10 cellular contexts compared by ENCODE assay signal in the genomic region with DNA sequence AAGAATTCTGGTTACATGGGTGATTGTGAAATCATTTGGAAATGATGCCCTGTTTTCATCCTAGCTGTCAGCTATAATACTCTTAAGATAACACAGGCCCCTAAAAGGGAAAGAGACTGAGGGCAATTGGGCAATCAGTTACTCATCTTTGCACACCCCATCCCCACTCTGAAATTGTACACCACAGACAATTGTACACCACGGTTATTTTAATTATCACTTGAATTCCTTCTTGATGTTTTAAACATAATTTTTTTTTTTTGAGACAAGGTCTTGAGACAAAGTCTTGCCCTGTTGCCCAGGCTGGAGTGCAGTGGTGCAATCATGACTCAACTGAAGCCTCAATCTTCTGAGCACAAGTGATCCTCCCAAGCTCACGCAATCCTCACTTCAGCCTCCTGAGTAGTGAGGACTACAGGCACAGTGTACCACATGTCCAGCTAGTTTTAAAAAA.
A peak's percentile ranks its signal among the peaks of the same experiment; 100 is the strongest.
DNase-seq lines count a peak whose midpoint lies in the region; ATAC-seq, FAIRE-seq and TF ChIP-seq lines count a peak whose summit lies in the region.
"Had no signal": no experiment of that assay in that cellular context is flagged by ENCODE, and none has a peak within 500 bp of the region (broad histone marks: within the 10 kb centered on the region; RNA-seq: fewer than 3 reads in every experiment).

No MANE protein-coding gene starts in this region.

- DNase-seq in BJ (ENCODE audit: low read depth): peak; percentile 69
- peak; percentile 38 for DNase-seq in OCI-M1 (lab: John Stamatoyannopoulos, UW)
- peak; percentile 99 for DNase-seq in fibroblast of gingiva (ENCODE audit: low read depth)
- peak; percentile 29 for DNase-seq in prostate gland (ENCODE audit: low spot score)
- no peak for DNase-seq in naive thymus-derived CD4-positive, alpha-beta T cell
- no peak for DNase-seq in CD8-positive, alpha-beta T cell
- no peak for DNase-seq in H54 (ENCODE audit: insufficient read length, low spot score)
- DNase-seq: activated CD4-positive, alpha-beta T cell treated with anti-CD3 and anti-CD28 coated beads, Interleukin-2, amount 50 U/mL, for 1 hour; SHP77 treated with DMSO at 0.1 percent for 48 hours had no signal

- POLR2A ChIA-PET in BJ (lab: Charles Lee): interaction anchor here (0.6 kb wide), 1 partner anchor 42 kb away, joined by 3 read pairs; no protein-coding TSS in a partner anchor
- POLR2A ChIA-PET in naive thymus-derived CD4-positive, alpha-beta T cell (lab: Charles Lee): no interaction called here
- POLR2A ChIA-PET in CD8-positive, alpha-beta T cell (lab: Charles Lee): no interaction called here

- ATAC-seq in naive thymus-derived CD4-positive, alpha-beta T cell: no peak
- no peak for ATAC-seq in HG02840 (IDR thresholded peaks at IDR 0.05; ENCODE audit: low FRiP score, unreplicated experiment)
- no peak for ATAC-seq in CD8-positive, alpha-beta T cell

- H3K4me1 ChIP-seq in prostate gland (replicated peaks): no peaks in the 10 kb centered on the region
- no peaks in the 10 kb centered on the region for H3K4me1 ChIP-seq in naive thymus-derived CD4-positive, alpha-beta T cell (ENCODE audit: control insufficient read depth in 2 of 2, insufficient read depth in 2 of 2, low read length in 2 of 2)
- H3K4me1 ChIP-seq in CD8-positive, alpha-beta T cell (ENCODE audit: insufficient read depth, low read length): no peaks in the 10 kb centered on the region

- no peak for FAIRE-seq in H54 (lab: Jason Lieb, UNC)

- H3K27me3 ChIP-seq in BJ (ENCODE audit: control insufficient read depth, insufficient read depth, low read length): no peaks in the 10 kb centered on the region
- no peaks in the 10 kb centered on the region for H3K27me3 ChIP-seq in prostate gland (replicated peaks; ENCODE audit: insufficient read depth)
- H3K27me3 ChIP-seq in naive thymus-derived CD4-positive, alpha-beta T cell (ENCODE audit: control insufficient read depth in 2 of 2, insufficient read depth in 2 of 2, low read length in 2 of 2): no peaks in the 10 kb centered on the region
- H3K27me3 ChIP-seq in CD8-positive, alpha-beta T cell (ENCODE audit: insufficient read depth, low read length): no peaks in the 10 kb centered on the region

- no peak overlapping the region for H3K27ac ChIP-seq in prostate gland
- H3K27ac ChIP-seq in naive thymus-derived CD4-positive, alpha-beta T cell (ENCODE audit: low read depth, low read length): no peak overlapping the region
- no peak overlapping the region for H3K27ac ChIP-seq in CD8-positive, alpha-beta T cell (ENCODE audit: low read depth, low read length)

- H3K27me3 Mint-ChIP-seq in naive thymus-derived CD4-positive, alpha-beta T cell: peaks cover 3 to 22% (median 7%) of the 10 kb centered on the region in 5 donors
- no peaks in the 10 kb centered on the region for H3K27me3 Mint-ChIP-seq in CD8-positive, alpha-beta T cell (ENCODE audit: low read depth)

- H3K36me3 Mint-ChIP-seq in naive thymus-derived CD4-positive, alpha-beta T cell: no peaks in the 10 kb centered on the region
- H3K36me3 Mint-ChIP-seq in CD8-positive, alpha-beta T cell: no peaks in the 10 kb centered on the region

- H3K27ac Mint-ChIP-seq in naive thymus-derived CD4-positive, alpha-beta T cell: no peak overlapping the region
- H3K27ac Mint-ChIP-seq in CD8-positive, alpha-beta T cell: no peak overlapping the region

- TF ChIP-seq POLR2A in prostate gland (IDR thresholded peaks at IDR 0.05) (no peak), H54 (IDR thresholded peaks at IDR 0.05; ENCODE audit: low read depth, low read length) (no peak)

- intact Hi-C loops in prostate gland (cut with DNase I): no loop called here
- intact Hi-C loops in naive thymus-derived CD4-positive, alpha-beta T cell (cut with micrococcal nuclease): no loop called here
- intact Hi-C loops in CD8-positive, alpha-beta T cell (cut with DNase I, micrococcal nuclease): no loop called here

- H3K9me3 ChIP-seq in prostate gland: no peaks in the 10 kb centered on the region
- no peaks in the 10 kb centered on the region for H3K9me3 ChIP-seq in naive thymus-derived CD4-positive, alpha-beta T cell (ENCODE audit: control insufficient read depth in 2 of 3, low read length in 3 of 3)
- no peaks in the 10 kb centered on the region for H3K9me3 ChIP-seq in CD8-positive, alpha-beta T cell (ENCODE audit: low read length)

- H3K36me3 ChIP-seq in BJ (ENCODE audit: control insufficient read depth, insufficient read depth, low read length) (no peaks in the 10 kb centered on the region), prostate gland (no peaks in the 10 kb centered on the region)
- no peaks in the 10 kb centered on the region for H3K36me3 ChIP-seq in naive thymus-derived CD4-positive, alpha-beta T cell (ENCODE audit: control insufficient read depth in 2 of 3, insufficient read depth in 3 of 3, low read length in 3 of 3)
- H3K36me3 ChIP-seq in CD8-positive, alpha-beta T cell (ENCODE audit: insufficient read depth, low read length): no peaks in the 10 kb centered on the region

- TF ChIP-seq CTCF in BJ (IDR thresholded peaks at IDR 0.05; ENCODE audit: insufficient read depth, low read depth, low read length) (no peak), prostate gland (IDR thresholded peaks at IDR 0.05) (no peak)
- TF ChIP-seq CTCF in CD8-positive, alpha-beta T cell (IDR thresholded peaks at IDR 0.05): no peak

- CTCF ChIA-PET in BJ (lab: Yijun Ruan, JAX): no interaction called here
- CTCF ChIA-PET in naive thymus-derived CD4-positive, alpha-beta T cell (lab: Charles Lee): no interaction called here
- CTCF ChIA-PET in CD8-positive, alpha-beta T cell (lab: Charles Lee): no interaction called here

- H3K4me3 ChIP-seq in BJ (ENCODE audit: low read depth, low read length) (no peak overlapping the region), prostate gland (no peak overlapping the region)
- no peak overlapping the region for H3K4me3 ChIP-seq in naive thymus-derived CD4-positive, alpha-beta T cell (ENCODE audit: low read length)
- H3K4me3 ChIP-seq in CD8-positive, alpha-beta T cell (ENCODE audit: low read depth, low read length): no peak overlapping the region

- no peaks in the 10 kb centered on the region for H3K4me1 Mint-ChIP-seq in naive thymus-derived CD4-positive, alpha-beta T cell
- no peaks in the 10 kb centered on the region for H3K4me1 Mint-ChIP-seq in CD8-positive, alpha-beta T cell (ENCODE audit: low read depth)

- 56% methylated on average over 2 of the region's 2 CpGs for WGBS in prostate gland

- no peak overlapping the region for H3K4me3 Mint-ChIP-seq in naive thymus-derived CD4-positive, alpha-beta T cell
- no peak overlapping the region for H3K4me3 Mint-ChIP-seq in CD8-positive, alpha-beta T cell

- peaks cover 0 to 5% (median 0%) of the 10 kb centered on the region in 11 donors for H3K9me3 Mint-ChIP-seq in naive thymus-derived CD4-positive, alpha-beta T cell
- no peaks in the 10 kb centered on the region for H3K9me3 Mint-ChIP-seq in CD8-positive, alpha-beta T cell

Comparison
In these comparisons a context has a peak if more than half of its experiments do, and no peak if none do; other contexts are left out.
1. DNase-seq: peak in BJ (single experiment), OCI-M1 (single experiment), fibroblast of gingiva (single experiment) and prostate gland (single experiment); none in naive thymus-derived CD4-positive, alpha-beta T cell (0 of 9), CD8-positive, alpha-beta T cell (0 of 7) and H54 (single experiment).